In genomic region chr5:3671366-3671765, GRCh38 we compare ENCODE assay signal across 28 cellular contexts.
"Had no signal": no experiment of that assay in that cellular context is flagged by ENCODE, and none has a peak within 500 bp of the region (broad histone marks: within the 10 kb centered on the region; RNA-seq: fewer than 3 reads in every experiment).

No MANE protein-coding gene starts in this region.

- H3K27ac Mint-ChIP-seq: activated CD4-positive, alpha-beta memory T cell treated with anti-CD3 and anti-CD28 coated beads, Interleukin-2, amount 10 ng/mL, durations not matched to agents 7 days and 5 days; activated CD4-positive, alpha-beta T cell treated with anti-CD3 and anti-CD28 coated beads for 36 hours; activated naive CD8-positive, alpha-beta T cell treated with anti-CD3 and anti-CD28 coated beads, Interleukin-2, amount 10 ng/mL, durations not matched to agents 7 days and 5 days; activated T-cell treated with anti-CD3 and anti-CD28 coated beads, Interleukin-2, amount 50 U/mL, for 72 hours; activated T-helper 2 cell treated with anti-CD3 and anti-CD28 coated beads, Interferon-gamma antibody, Interleukin-2, Interleukin-4, amounts not matched to agents 10 μg/mL and 5 μg/mL and 100 μg/mL, durations not matched to agents 14 hours and 24 hours and 36 hours had no signal

- H3K4me1 Mint-ChIP-seq: activated CD4-positive, alpha-beta memory T cell treated with anti-CD3 and anti-CD28 coated beads, Interleukin-2, amount 10 ng/mL, durations not matched to agents 7 days and 5 days; activated CD4-positive, alpha-beta T cell treated with anti-CD3 and anti-CD28 coated beads for 36 hours; activated naive CD8-positive, alpha-beta T cell treated with anti-CD3 and anti-CD28 coated beads, Interleukin-2, amount 10 ng/mL, durations not matched to agents 7 days and 5 days had no signal

- ATAC-seq: activated CD4-positive, alpha-beta T cell treated with anti-CD3 and anti-CD28 coated beads for 36 hours; activated T-cell treated with anti-CD3 and anti-CD28 coated beads, Interleukin-2, amount 50 U/mL, for 72 hours; Panc1; Right ventricle myocardium inferior had no signal

- H3K4me1 ChIP-seq: adrenal gland had no signal

- H3K27me3 ChIP-seq: adrenal gland had no signal

- H3K4me3 ChIP-seq: adrenal gland, SK-N-MC had no signal

- H3K27me3 Mint-ChIP-seq: activated CD4-positive, alpha-beta memory T cell treated with anti-CD3 and anti-CD28 coated beads, Interleukin-2, amount 10 ng/mL, durations not matched to agents 7 days and 5 days; activated naive CD8-positive, alpha-beta T cell treated with anti-CD3 and anti-CD28 coated beads, Interleukin-2, amount 10 ng/mL, durations not matched to agents 7 days and 5 days had no signal

- H3K36me3 Mint-ChIP-seq: activated naive CD8-positive, alpha-beta T cell treated with anti-CD3 and anti-CD28 coated beads, Interleukin-2, amount 10 ng/mL, durations not matched to agents 7 days and 5 days had no signal

- H3K4me3 Mint-ChIP-seq: activated CD4-positive, alpha-beta memory T cell treated with anti-CD3 and anti-CD28 coated beads, Interleukin-2, amount 10 ng/mL, durations not matched to agents 7 days and 5 days; activated CD4-positive, alpha-beta T cell treated with anti-CD3 and anti-CD28 coated beads for 36 hours; activated naive CD8-positive, alpha-beta T cell treated with anti-CD3 and anti-CD28 coated beads, Interleukin-2, amount 10 ng/mL, durations not matched to agents 7 days and 5 days; activated T-cell treated with anti-CD3 and anti-CD28 coated beads, Interleukin-2, amount 50 U/mL, for 72 hours had no signal

- DNase-seq: activated CD4-positive, alpha-beta memory T cell treated with anti-CD3 and anti-CD28 coated beads, Interleukin-2, amount 10 ng/mL, durations not matched to agents 7 days and 5 days; activated CD4-positive, alpha-beta T cell treated with anti-CD3 and anti-CD28 coated beads for 36 hours; activated CD4-positive, alpha-beta T cell treated with anti-CD3 and anti-CD28 coated beads, Interleukin-2, amount 50 U/mL, for 1 hour; activated gamma-delta T cell treated with Interleukin-2 at 50 U/mL for 16 hours; activated naive CD4-positive, alpha-beta T cell treated with anti-CD3 and anti-CD28 coated beads, Interleukin-2, amount 50 U/mL, for 16 hours; activated naive CD8-positive, alpha-beta T cell treated with anti-CD3 and anti-CD28 coated beads, Interleukin-2, amount 10 ng/mL, durations not matched to agents 7 days and 5 days; activated T-cell treated with anti-CD3 and anti-CD28 coated beads, Interleukin-2, amount 50 U/mL, for 72 hours; adrenal gland; anterior cingulate cortex; caudate nucleus; KG1; NCI-H1092; NCI-H1417; NCI-H1930; NCI-H2107; NCI-H2227 treated with DMSO at 0.1 percent for 48 hours; NCI-H446 treated with DMSO at 0.1 percent for 48 hours; NCI-H524 treated with DMSO at 0.1 percent for 48 hours; NCI-H82; NK-92 treated with Interleukin-12 subunit alpha and Interleukin-12 subunit beta, amount 100 ng/mL, for 24 hours; OCI-M1; RPMI8226; T-helper 1 cell had no signal

- H3K9me3 ChIP-seq: adrenal gland had no signal

- H3K27ac ChIP-seq: adrenal gland, SK-N-MC, VCaP had no signal

- H3K36me3 ChIP-seq: adrenal gland had no signal
